Comparison of ENCODE assay signal across 8 cellular contexts in the genomic region with DNA sequence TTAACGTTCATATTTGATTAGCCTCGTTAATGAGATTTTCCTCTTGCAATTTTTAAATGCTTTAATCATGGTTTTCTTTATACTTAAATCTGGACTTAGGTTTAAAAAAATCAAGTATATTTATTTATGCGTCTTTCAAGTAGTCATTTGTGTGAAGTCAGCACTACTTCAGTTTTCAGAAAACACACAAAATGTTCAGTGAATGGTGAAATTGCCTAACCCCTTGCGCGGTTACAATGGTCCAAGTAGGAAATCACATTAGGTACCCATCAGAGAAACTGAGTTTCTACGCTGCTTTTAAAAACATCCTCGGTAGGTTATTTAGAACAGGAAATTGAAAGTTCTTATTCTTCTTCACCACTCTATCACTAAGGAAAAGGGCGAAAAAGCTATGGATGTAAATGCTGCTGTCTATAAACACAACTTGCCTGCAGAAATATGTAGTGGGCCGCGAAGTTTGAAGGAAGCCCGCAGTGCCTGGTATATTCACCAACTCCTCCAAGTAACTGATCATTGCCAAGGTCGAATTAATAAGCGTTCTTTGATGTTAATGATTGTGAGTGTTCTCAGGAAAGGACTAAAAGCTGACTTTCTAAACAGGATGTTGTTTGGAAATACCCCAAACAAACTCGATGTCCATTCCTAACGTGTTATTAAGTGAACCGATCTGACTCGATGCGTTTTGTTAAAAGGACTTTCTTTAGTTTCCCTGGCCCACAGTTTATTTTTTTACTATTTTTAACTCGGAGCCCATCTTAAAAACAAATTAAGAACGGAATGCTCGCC. TPM values are rescaled to one million over a fixed set of nuclear protein-coding genes. Genes with fewer than 3 reads are reported as not detected.
A peak's percentile ranks its signal among the peaks of the same experiment; 100 is the strongest.
DNase-seq lines count a peak whose midpoint lies in the region; ATAC-seq, FAIRE-seq and TF ChIP-seq lines count a peak whose summit lies in the region.

No MANE protein-coding gene starts in this region.

- H3K4me1 Mint-ChIP-seq in activated T-cell treated with anti-CD3 and anti-CD28 coated beads, Interleukin-2, amount 50 U/mL, for 24 hours (ENCODE audit: low read depth), result peaks cover 63% of the 10 kb centered on the region
- peaks cover 37% of the 10 kb centered on the region for H3K4me1 Mint-ChIP-seq in nephron

- intact Hi-C loops in posterior vena cava (cut with DNase I), result loop anchor here (5.0 to 10.0 kb wide), 2 partner anchors 46 to 1476 kb away; no protein-coding TSS in a partner anchor

- peak overlapping the region; percentile 95 for H3K9ac ChIP-seq in endocrine pancreas (ENCODE audit: control insufficient read depth, insufficient read depth, low read length)

- H3K27me3 ChIP-seq in endocrine pancreas (ENCODE audit: control insufficient read depth, insufficient read depth, low read length), result no peaks in the 10 kb centered on the region

- peak overlapping the region; percentile 96 for H3K4me3 ChIP-seq in endocrine pancreas (ENCODE audit: control insufficient read depth, insufficient read depth, low read length)

- peaks cover 17% of the 10 kb centered on the region for H3K4me1 ChIP-seq in endocrine pancreas (ENCODE audit: control insufficient read depth, insufficient read depth, low read length)

- H3K27me3 Mint-ChIP-seq in activated T-cell treated with anti-CD3 and anti-CD28 coated beads, Interleukin-2, amount 50 U/mL, for 24 hours, result no peaks in the 10 kb centered on the region
- H3K27me3 Mint-ChIP-seq in nephron (ENCODE audit: low read depth), result no peaks in the 10 kb centered on the region

- peak overlapping the region; percentile 62 for H3K27ac Mint-ChIP-seq in activated T-cell treated with anti-CD3 and anti-CD28 coated beads, Interleukin-2, amount 50 U/mL, for 24 hours
- H3K27ac Mint-ChIP-seq in nephron, result peak overlapping the region; percentile 87 to 97 (median 93)

- no peaks in the 10 kb centered on the region for H3K9me3 Mint-ChIP-seq in activated T-cell treated with anti-CD3 and anti-CD28 coated beads, Interleukin-2, amount 50 U/mL, for 24 hours
- H3K9me3 Mint-ChIP-seq in nephron, result no peaks in the 10 kb centered on the region

- peak overlapping the region; percentile 81 for H3K4me3 Mint-ChIP-seq in activated T-cell treated with anti-CD3 and anti-CD28 coated beads, Interleukin-2, amount 50 U/mL, for 24 hours
- peak overlapping the region; percentile 85 to 96 (median 90) for H3K4me3 Mint-ChIP-seq in nephron

- no peak for FAIRE-seq in RCC 7860 (lab: Jason Lieb, UNC)

- DNase-seq in activated T-cell treated with anti-CD3 and anti-CD28 coated beads, Interleukin-2, amount 50 U/mL, for 24 hours, result no peak
- no peak for DNase-seq in activated T-cell treated with anti-CD3 and anti-CD28 coated beads, Interleukin-2, amount 50 U/mL, for 1 hour
- DNase-seq in RCC 7860 (ENCODE audit: low spot score) (peak; percentile 23), posterior vena cava (ENCODE audit: low spot score) (no peak), OCI-M2 (lab: John Stamatoyannopoulos, UW; ENCODE audit: unreplicated experiment) (no peak)

- H3K9me3 ChIP-seq in endocrine pancreas (ENCODE audit: control insufficient read depth, low read length), result no peaks in the 10 kb centered on the region

- ATAC-seq in GM19351 (IDR thresholded peaks at IDR 0.05; ENCODE audit: unreplicated experiment), result no peak

- TF ChIP-seq CTCF in nephron (IDR thresholded peaks at IDR 0.05; ENCODE audit: unreplicated experiment in 3 of 3), result no peak

- no peaks in the 10 kb centered on the region for H3K36me3 ChIP-seq in endocrine pancreas (ENCODE audit: control insufficient read depth, insufficient read depth, low read length)

- peaks cover 30% of the 10 kb centered on the region for H3K36me3 Mint-ChIP-seq in activated T-cell treated with anti-CD3 and anti-CD28 coated beads, Interleukin-2, amount 50 U/mL, for 24 hours (ENCODE audit: low read depth)
- no peaks in the 10 kb centered on the region for H3K36me3 Mint-ChIP-seq in nephron (ENCODE audit: low read depth)

RNA-seq across cellular contexts. Expression of gene SYPL1, which starts 1.0 kb away (rescaled TPM):
- total RNA-seq in posterior vena cava, result 10 to 100 TPM; 81.4 to 89.8 TPM
